Comparison of ENCODE assay signal across 1 cellular context in the genomic region with DNA sequence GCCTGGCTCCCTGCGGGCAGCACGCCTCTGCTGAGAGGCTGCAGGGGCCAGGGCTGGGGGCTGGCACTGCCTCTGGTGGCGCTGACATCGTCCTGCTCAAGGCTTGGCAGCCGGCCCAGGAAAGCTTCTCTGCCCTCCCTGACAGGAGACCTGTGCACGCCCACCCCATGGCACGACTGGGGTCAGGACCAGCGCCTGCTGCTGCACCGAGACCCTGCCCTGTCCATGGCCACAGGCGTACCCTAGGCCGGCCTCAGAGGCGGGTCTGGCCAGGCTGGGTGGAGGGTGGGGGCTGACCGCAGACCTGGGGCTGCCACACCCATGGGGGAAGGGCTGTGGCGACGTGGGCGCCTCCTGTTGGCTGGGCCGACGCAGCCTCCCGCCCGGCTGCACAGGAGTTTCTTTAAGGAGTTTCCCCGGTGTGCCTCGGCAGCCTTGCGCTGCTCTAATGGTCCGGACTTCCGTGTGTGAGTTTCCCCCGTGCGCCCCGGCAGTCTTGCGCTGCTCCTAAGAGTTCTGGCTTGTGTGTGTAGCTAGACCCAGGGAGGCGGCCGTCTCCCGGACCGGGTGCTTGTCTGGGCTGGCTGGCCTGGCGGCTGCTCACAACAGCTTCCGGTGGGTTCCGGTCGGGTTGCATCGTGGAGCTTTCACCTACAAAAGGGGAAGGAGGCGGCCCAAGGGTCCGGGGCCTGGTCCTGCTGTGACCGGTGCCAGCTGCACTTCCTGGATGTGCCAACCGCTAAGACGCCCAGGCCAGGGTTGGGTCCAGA.
TF ChIP-seq lines count a peak whose summit lies in the region.

No MANE protein-coding gene starts in this region.

TF ChIP-seq in HepG2, 621 proteins besides CTCF, POLR2A, EP300 and RAD21:
- TF ChIP-seq CBX2 (IDR thresholded peaks at IDR 0.05; ENCODE audit: low read depth, low read length) (no peak), CBX2 (CRISPR knock-in tag; IDR thresholded peaks at IDR 0.05; ENCODE audit: low read depth) (no peak), AGO2 (optimal IDR thresholded peaks at IDR 0.05; ENCODE audit: low read depth, low read length) (peak; percentile 5), AKAP8 (CRISPR knock-in tag; IDR thresholded peaks at IDR 0.05) (peak; percentile 74), RBFOX2 (IDR thresholded peaks at IDR 0.05; ENCODE audit: low read depth, low read length) (peak; percentile 50), TGIF2 (CRISPR knock-in tag; IDR thresholded peaks at IDR 0.05) (no peak), NPAS2 (CRISPR knock-in tag; IDR thresholded peaks at IDR 0.05; ENCODE audit: borderline replicate concordance) (no peak), RFX1 (IDR thresholded peaks at IDR 0.05) (no peak)
- TF ChIP-seq, protein P1, sequence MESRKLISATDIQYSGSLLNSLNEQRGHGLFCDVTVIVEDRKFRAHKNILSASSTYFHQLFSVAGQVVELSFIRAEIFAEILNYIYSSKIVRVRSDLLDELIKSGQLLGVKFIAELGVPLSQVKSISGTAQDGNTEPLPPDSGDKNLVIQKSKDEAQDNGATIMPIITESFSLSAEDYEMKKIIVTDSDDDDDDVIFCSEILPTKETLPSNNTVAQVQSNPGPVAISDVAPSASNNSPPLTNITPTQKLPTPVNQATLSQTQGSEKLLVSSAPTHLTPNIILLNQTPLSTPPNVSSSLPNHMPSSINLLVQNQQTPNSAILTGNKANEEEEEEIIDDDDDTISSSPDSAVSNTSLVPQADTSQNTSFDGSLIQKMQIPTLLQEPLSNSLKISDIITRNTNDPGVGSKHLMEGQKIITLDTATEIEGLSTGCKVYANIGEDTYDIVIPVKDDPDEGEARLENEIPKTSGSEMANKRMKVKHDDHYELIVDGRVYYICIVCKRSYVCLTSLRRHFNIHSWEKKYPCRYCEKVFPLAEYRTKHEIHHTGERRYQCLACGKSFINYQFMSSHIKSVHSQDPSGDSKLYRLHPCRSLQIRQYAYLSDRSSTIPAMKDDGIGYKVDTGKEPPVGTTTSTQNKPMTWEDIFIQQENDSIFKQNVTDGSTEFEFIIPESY (CRISPR knock-in tag; IDR thresholded peaks at IDR 0.05) = peak; percentile 89
